In the genomic region with DNA sequence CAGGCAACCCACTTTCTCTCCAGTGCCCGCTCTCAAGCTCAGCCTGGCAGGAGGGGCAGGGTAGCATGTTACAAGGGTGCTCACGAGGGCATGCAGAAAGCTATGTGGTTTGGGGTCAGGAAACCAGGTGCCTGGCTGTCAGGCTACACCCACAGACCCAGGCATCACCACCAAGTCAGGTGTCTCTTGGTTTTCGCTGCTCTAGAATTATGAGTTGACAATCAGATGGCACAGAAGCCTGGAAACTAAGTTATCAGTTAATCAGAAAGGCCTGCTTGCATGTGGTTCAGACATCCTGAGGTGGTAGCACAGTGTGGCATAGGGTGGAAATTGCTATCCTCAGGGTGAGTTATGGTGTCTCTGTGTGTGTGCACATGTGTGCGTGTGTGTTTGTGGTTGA, we compare ENCODE assay signal across 11 cellular contexts. TPM values are rescaled to one million over a fixed set of nuclear protein-coding genes. Genes with fewer than 3 reads are reported as not detected.
DNase-seq lines count a peak whose midpoint lies in the region; ATAC-seq, FAIRE-seq and TF ChIP-seq lines count a peak whose summit lies in the region.
"Had no signal": no experiment of that assay in that cellular context is flagged by ENCODE, and none has a peak within 500 bp of the region (broad histone marks: within the 10 kb centered on the region; RNA-seq: fewer than 3 reads in every experiment).

No MANE protein-coding gene starts in this region.

- peaks cover 27% of the 10 kb centered on the region for H3K4me1 ChIP-seq in CD4-positive, CD25-positive, alpha-beta regulatory T cell (ENCODE audit: control insufficient read depth, insufficient read depth, low read length, poor library complexity, severe bottlenecking)

- H3K4me1 Mint-ChIP-seq in CD4-positive, CD25-positive, alpha-beta regulatory T cell: peaks cover 21 to 60% (median 31%) of the 10 kb centered on the region in 4 donors

- no peaks in the 10 kb centered on the region for H3K9me3 ChIP-seq in CD4-positive, CD25-positive, alpha-beta regulatory T cell (ENCODE audit: control insufficient read depth in 2 of 2, low read length in 2 of 2)

- no peak overlapping the region for H3K27ac ChIP-seq in CD4-positive, CD25-positive, alpha-beta regulatory T cell (ENCODE audit: insufficient read depth, low read length, poor library complexity, severe bottlenecking)

- peak; percentile 51 to 86 (median 83) for DNase-seq in CD4-positive, CD25-positive, alpha-beta regulatory T cell
- DNase-seq in activated CD4-positive, alpha-beta T cell treated with anti-CD3 and anti-CD28 coated beads for 4 hours: peak; percentile 52 to 57
- peak; percentile 43 for DNase-seq in activated naive CD4-positive, alpha-beta T cell treated with anti-CD3 and anti-CD28 coated beads, Interleukin-2, amount 50 U/mL, for 16 hours
- peak; percentile 55 for DNase-seq in stimulated activated CD4-positive, alpha-beta T cell treated with anti-CD3 and anti-CD28 coated beads, Interleukin-4, amount 100 ng/mL, for 24 hours
- DNase-seq in H54 (ENCODE audit: insufficient read length, low spot score) (no peak), NCI-H1092 (lab: John Stamatoyannopoulos, UW) (no peak), RCC 7860 (ENCODE audit: low spot score) (no peak), DMS 273 (lab: John Stamatoyannopoulos, UW; ENCODE audit: unreplicated experiment) (no peak)
- DNase-seq: NCI-H2227 treated with DMSO at 0.1 percent for 48 hours had no signal

- H3K27me3 ChIP-seq in CD4-positive, CD25-positive, alpha-beta regulatory T cell (ENCODE audit: control insufficient read depth, insufficient read depth, low read length): peaks cover 14% of the 10 kb centered on the region

- peaks cover 0 to 6% (median 2%) of the 10 kb centered on the region in 7 donors for H3K9me3 Mint-ChIP-seq in CD4-positive, CD25-positive, alpha-beta regulatory T cell

- FAIRE-seq in H54 (lab: Jason Lieb, UNC): no peak
- FAIRE-seq in RCC 7860 (lab: Jason Lieb, UNC): no peak

- peak overlapping the region; percentile 38 for H3K4me3 ChIP-seq in CD4-positive, CD25-positive, alpha-beta regulatory T cell (ENCODE audit: low read depth, low read length)
- H3K4me3 ChIP-seq: lung had no signal

- no peaks in the 10 kb centered on the region for H3K36me3 ChIP-seq in CD4-positive, CD25-positive, alpha-beta regulatory T cell (ENCODE audit: control insufficient read depth, insufficient read depth, low read length)

- peak; percentile 91 to 94 for ATAC-seq in CD4-positive, CD25-positive, alpha-beta regulatory T cell (ENCODE audit: low read depth in 2 of 2)

- peaks cover 54% of the 10 kb centered on the region for H3K27me3 Mint-ChIP-seq in CD4-positive, CD25-positive, alpha-beta regulatory T cell

- peak overlapping the region in 3 of 4 donors; percentile 15 to 46 (median 23) for H3K4me3 Mint-ChIP-seq in CD4-positive, CD25-positive, alpha-beta regulatory T cell

- H3K27ac Mint-ChIP-seq in CD4-positive, CD25-positive, alpha-beta regulatory T cell: peak overlapping the region; percentile 15 to 67 (median 44)

- no peak for TF ChIP-seq POLR2A in H54 (IDR thresholded peaks at IDR 0.05; ENCODE audit: low read depth, low read length)

- H3K36me3 Mint-ChIP-seq in CD4-positive, CD25-positive, alpha-beta regulatory T cell: peaks cover 4% of the 10 kb centered on the region

RNA-seq across cellular contexts. Expression of gene CCR9, which starts 16.2 kb away (rescaled TPM):
- not detected for total RNA-seq in CD4-positive, CD25-positive, alpha-beta regulatory T cell
- 10 to 100 TPM in 3 of 4 donors, 1 to 10 TPM in 1; 5.6 to 16.7 (median 11.3) TPM for polyA plus RNA-seq in CD4-positive, CD25-positive, alpha-beta regulatory T cell
- total RNA-seq: urinary bladder had no signal
- polyA plus RNA-seq: urinary bladder had no signal

RNA-seq across cellular contexts. Expression of gene LZTFL1, which starts 28.2 kb away (rescaled TPM):
- 7.6 TPM for total RNA-seq in CD4-positive, CD25-positive, alpha-beta regulatory T cell
- 10 to 100 TPM in 3 of 4 donors, 1 to 10 TPM in 1; 6.4 to 14.6 (median 11.3) TPM for polyA plus RNA-seq in CD4-positive, CD25-positive, alpha-beta regulatory T cell

Comparison
In these comparisons a context has a peak if more than half of its experiments do, and no peak if none do; other contexts are left out.
1. DNase-seq: peak in CD4-positive, CD25-positive, alpha-beta regulatory T cell (3 of 3), activated CD4-positive, alpha-beta T cell treated with anti-CD3 and anti-CD28 coated beads for 4 hours (2 of 2), activated naive CD4-positive, alpha-beta T cell treated with anti-CD3 and anti-CD28 coated beads, Interleukin-2, amount 50 U/mL, for 16 hours (single experiment) and stimulated activated CD4-positive, alpha-beta T cell treated with anti-CD3 and anti-CD28 coated beads, Interleukin-4, amount 100 ng/mL, for 24 hours (single experiment); none in H54 (single experiment), NCI-H1092 (single experiment), RCC 7860 (single experiment) and DMS 273 (single experiment).